10 cellular contexts compared by ENCODE assay signal in genomic region chr7:137081276-137081675, GRCh38.
"Had no signal": no experiment of that assay in that cellular context is flagged by ENCODE, and none has a peak within 500 bp of the region (broad histone marks: within the 10 kb centered on the region; RNA-seq: fewer than 3 reads in every experiment).

No MANE protein-coding gene starts in this region.

- H3K4me1 ChIP-seq: tibial artery had no signal

- H3K27ac ChIP-seq: ovary, skin epidermis, tibial artery had no signal

- H3K4me1 Mint-ChIP-seq: activated B cell treated with CpG ODN at 0.5 μM for 24 hours; activated CD4-positive, alpha-beta T cell treated with anti-CD3 and anti-CD28 coated beads, Interleukin-2, amount 10 ng/mL, durations not matched to agents 24 days and 14 days; central memory CD8-positive, alpha-beta T cell had no signal

- H3K9me3 ChIP-seq: ovary, tibial artery had no signal

- H3K4me3 ChIP-seq: ovary, skin epidermis, tibial artery had no signal

- H3K4me3 Mint-ChIP-seq: activated B cell treated with CpG ODN at 0.5 μM for 24 hours; activated CD4-positive, alpha-beta T cell treated with anti-CD3 and anti-CD28 coated beads, Interleukin-2, amount 10 ng/mL, durations not matched to agents 24 days and 14 days; activated naive CD4-positive, alpha-beta T cell treated with anti-CD3 and anti-CD28 coated beads for 36 hours; central memory CD8-positive, alpha-beta T cell had no signal

- H3K27me3 Mint-ChIP-seq: activated B cell treated with CpG ODN at 0.5 μM for 24 hours; activated CD4-positive, alpha-beta T cell treated with anti-CD3 and anti-CD28 coated beads, Interleukin-2, amount 10 ng/mL, durations not matched to agents 24 days and 14 days; central memory CD8-positive, alpha-beta T cell had no signal

- DNase-seq: activated B cell treated with CpG ODN at 0.5 μM for 24 hours; activated CD4-positive, alpha-beta T cell treated with anti-CD3 and anti-CD28 coated beads, Interleukin-2, amount 10 ng/mL, durations not matched to agents 24 days and 14 days; activated naive CD4-positive, alpha-beta T cell treated with anti-CD3 and anti-CD28 coated beads for 36 hours; dermis blood vessel endothelial cell; mesendoderm; T-helper 2 cell had no signal

- H3K27ac Mint-ChIP-seq: activated B cell treated with CpG ODN at 0.5 μM for 24 hours; activated CD4-positive, alpha-beta T cell treated with anti-CD3 and anti-CD28 coated beads, Interleukin-2, amount 10 ng/mL, durations not matched to agents 24 days and 14 days; activated naive CD4-positive, alpha-beta T cell treated with anti-CD3 and anti-CD28 coated beads for 36 hours had no signal

- H3K36me3 ChIP-seq: ovary, tibial artery had no signal

- H3K27me3 ChIP-seq: ovary, tibial artery had no signal
